In the genomic region with DNA sequence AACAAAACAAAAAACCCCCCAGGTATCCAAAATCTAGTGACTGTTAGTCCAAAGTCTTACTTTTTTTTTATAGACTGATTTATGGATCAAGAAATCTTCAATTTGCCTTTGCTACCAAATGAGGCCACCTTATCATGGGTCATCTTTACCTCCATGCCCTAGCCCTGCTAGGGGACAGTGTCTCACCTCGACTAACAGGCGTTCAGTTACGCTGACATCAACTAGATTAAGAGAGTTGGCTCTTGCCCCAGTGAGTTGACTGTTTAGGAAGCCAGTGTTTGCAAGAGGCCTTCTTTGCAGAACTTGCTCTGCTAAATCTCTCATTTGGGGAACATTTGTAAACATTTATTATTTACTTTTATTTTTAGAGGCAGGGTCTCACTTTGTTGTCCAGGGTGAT, we compare ENCODE assay signal across 15 cellular contexts. TPM values are rescaled to one million over a fixed set of nuclear protein-coding genes. Genes with fewer than 3 reads are reported as not detected.
A peak's percentile ranks its signal among the peaks of the same experiment; 100 is the strongest.
DNase-seq lines count a peak whose midpoint lies in the region; ATAC-seq and TF ChIP-seq lines count a peak whose summit lies in the region.
"Had no signal": no experiment of that assay in that cellular context is flagged by ENCODE, and none has a peak within 500 bp of the region (broad histone marks: within the 10 kb centered on the region; RNA-seq: fewer than 3 reads in every experiment).

No MANE protein-coding gene starts in this region.

- H3K36me3 ChIP-seq in BLaER1 treated with 17β-estradiol and CSF1 and Interleukin-3, amounts not matched to agents 10 nM and 100 nM: no peaks in the 10 kb centered on the region; a peak in 1 of 22 replicates
- H3K36me3 ChIP-seq in Caco-2 (ENCODE audit: control insufficient read depth, insufficient read depth, low read length) (0 out of 2 replicates have a peak, but pooled peaks cover 2% of the 10 kb centered on the region), aorta (ENCODE audit: control insufficient read depth in 1 of 2, insufficient read depth in 2 of 2, low read length in 1 of 2) (no peaks in the 10 kb centered on the region)

- peaks cover 34 to 67% (median 55%) of the 10 kb centered on the region in 10 experiments for H3K4me1 ChIP-seq in BLaER1 treated with 17β-estradiol and CSF1 and Interleukin-3, amounts not matched to agents 10 nM and 100 nM
- H3K4me1 ChIP-seq in Caco-2 (peaks cover 63% of the 10 kb centered on the region), aorta (ENCODE audit: control insufficient read depth in 1 of 2, insufficient read depth in 2 of 2, low read length in 2 of 2) (peaks cover 0 to 2% of the 10 kb centered on the region in 2 donors)

- no peaks in the 10 kb centered on the region for H3K27me3 ChIP-seq in BLaER1 treated with 17β-estradiol and CSF1 and Interleukin-3, amounts not matched to agents 10 nM and 100 nM
- H3K27me3 ChIP-seq in Caco-2 (replicated peaks; ENCODE audit: control insufficient read depth, insufficient read depth, low read length) (no peaks in the 10 kb centered on the region), aorta (ENCODE audit: control insufficient read depth in 1 of 2, insufficient read depth in 2 of 2, low read length in 1 of 2) (no peaks in the 10 kb centered on the region)

- ATAC-seq in left ventricle myocardium superior: peak; percentile 71
- no peak for ATAC-seq in HG03175 (IDR thresholded peaks at IDR 0.05; ENCODE audit: unreplicated experiment)
- no peak for ATAC-seq in aorta (ENCODE audit: low FRiP score)
- ATAC-seq: CD8-positive, alpha-beta T cell; GM23338 had no signal

- DNase-seq in Caco-2 (peak in 1 of 2 experiments; percentile 19), left ventricle myocardium superior (no peak), posterior cingulate gyrus (no peak), aorta (no peak)
- DNase-seq: CD8-positive, alpha-beta T cell; COR-L47; DND-41; GF-D8; H9 had no signal

- no peak overlapping the region for H3K4me3 ChIP-seq in BLaER1 treated with 17β-estradiol and CSF1 and Interleukin-3, amounts not matched to agents 10 nM and 100 nM
- H3K4me3 ChIP-seq in Caco-2 (ENCODE audit: low read depth, low read length) (no peak overlapping the region), aorta (ENCODE audit: low read length in 2 of 2) (no peak overlapping the region)
- H3K4me3 ChIP-seq: GM23338 had no signal

- H3K27me3 Mint-ChIP-seq in Caco-2 (ENCODE audit: insufficient read depth, unreplicated experiment): no peaks in the 10 kb centered on the region

- no peak for TF ChIP-seq CTCF in Caco-2 (IDR thresholded peaks at IDR 0.05; ENCODE audit: insufficient read depth in 1 of 2, low read depth in 1 of 2, low read length in 1 of 2, severe bottlenecking in 1 of 2, unreplicated experiment in 1 of 2)
- no peak for TF ChIP-seq CTCF in VCaP (conservative IDR thresholded peaks at IDR 0.05)

- H3K9me3 Mint-ChIP-seq in Caco-2 (ENCODE audit: unreplicated experiment): peaks cover 9% of the 10 kb centered on the region
- H3K9me3 Mint-ChIP-seq: CD8-positive, alpha-beta T cell; GM23338; H9 had no signal

- H3K27ac ChIP-seq in BLaER1 treated with 17β-estradiol and CSF1 and Interleukin-3, amounts not matched to agents 10 nM and 100 nM: peak overlapping the region in 7 of 11 experiments; percentile 94 to 99 (median 97); a peak in 10 of 22 replicates
- H3K27ac ChIP-seq in VCaP: peak overlapping the region; percentile 63
- no peak overlapping the region for H3K27ac ChIP-seq in aorta (ENCODE audit: low read depth in 1 of 2, low read length in 2 of 2)

- WGBS in aorta, 2 donors: 77% methylated on average over 3 of the region's 3 CpGs

- peaks cover 47% of the 10 kb centered on the region for H3K4me1 Mint-ChIP-seq in Caco-2 (ENCODE audit: low read depth, unreplicated experiment)
- H3K4me1 Mint-ChIP-seq: B cell had no signal

- H3K4me2 ChIP-seq in BLaER1 treated with 17β-estradiol and CSF1 and Interleukin-3, amounts not matched to agents 10 nM and 100 nM: peak overlapping the region in 6 of 11 experiments; percentile 25 to 86 (median 45); a peak in 9 of 22 replicates
- H3K4me2 ChIP-seq: GM23338 had no signal

- peak overlapping the region; percentile 47 for H3K4me3 Mint-ChIP-seq in Caco-2 (ENCODE audit: unreplicated experiment)
- H3K4me3 Mint-ChIP-seq: B cell; CD14-positive monocyte; CD8-positive, alpha-beta T cell; GM23338; H9 had no signal

- CTCF ChIA-PET in Caco-2 (lab: Charles Lee): no interaction called here

- peaks cover 17% of the 10 kb centered on the region for H3K36me3 Mint-ChIP-seq in Caco-2 (ENCODE audit: insufficient read depth, unreplicated experiment)
- H3K36me3 Mint-ChIP-seq: CD8-positive, alpha-beta T cell had no signal

- intact Hi-C loops in Caco-2 (cut with micrococcal nuclease; ENCODE audit: unreplicated experiment) (loop anchor here (1.0 to 10.0 kb wide), 3 partner anchors 36 to 221 kb away; no protein-coding TSS in a partner anchor), left ventricle myocardium superior (cut with micrococcal nuclease) (no loop called here), posterior cingulate gyrus (cut with DNase I) (no loop called here), aorta (cut with DNase I) (no loop called here)

- POLR2A ChIA-PET in Caco-2 (lab: Charles Lee): interaction anchor here (1.0 kb wide), 1 partner anchor 193 kb away, joined by 4 read pairs; a partner anchor contains a TSS

- no peak overlapping the region for H3K9ac ChIP-seq in BLaER1 treated with 17β-estradiol and CSF1 and Interleukin-3, amounts not matched to agents 10 nM and 100 nM

- BruUV-seq in Caco-2 (replicated peaks; lab: Mats Ljungman, UMichigan): no TSS peak

- H4K20me1 ChIP-seq in BLaER1 treated with 17β-estradiol and CSF1 and Interleukin-3, amounts not matched to agents 10 nM and 100 nM: no peaks in the 10 kb centered on the region; a peak in 1 of 22 replicates

- peaks cover 0 to 22% (median 11%) of the 10 kb centered on the region in 11 experiments; a peak in 14 of 22 replicates for H3K9me3 ChIP-seq in BLaER1 treated with 17β-estradiol and CSF1 and Interleukin-3, amounts not matched to agents 10 nM and 100 nM (replicated peaks in 1 of 11)
- H3K9me3 ChIP-seq in Caco-2 (no peaks in the 10 kb centered on the region), aorta (ENCODE audit: control insufficient read depth, low read length) (no peaks in the 10 kb centered on the region)

- peak overlapping the region; percentile 55 for H3K27ac Mint-ChIP-seq in Caco-2 (ENCODE audit: unreplicated experiment)
- H3K27ac Mint-ChIP-seq: B cell; CD8-positive, alpha-beta T cell; GM23338; H9 had no signal

RNA-seq across cellular contexts. Expression of a gene that starts 36.9 kb away (rescaled TPM):
- total RNA-seq in Caco-2 (2022) (196 TPM in 2 replicates), left ventricle myocardium superior (120 TPM), aorta (100 to 1,000 TPM; 121 to 149 TPM)
- 10 to 100 TPM; 53.7 to 59.4 TPM for polyA plus RNA-seq in aorta

Comparison
In these comparisons a context has a peak if more than half of its experiments do, and no peak if none do; other contexts are left out.
1. H3K27ac ChIP-seq: peak in BLaER1 treated with 17β-estradiol and CSF1 and Interleukin-3, amounts not matched to agents 10 nM and 100 nM (7 of 11) and VCaP (single experiment); none in aorta (0 of 2).